ENCODE assay signal across 13 cellular contexts in the genomic region with DNA sequence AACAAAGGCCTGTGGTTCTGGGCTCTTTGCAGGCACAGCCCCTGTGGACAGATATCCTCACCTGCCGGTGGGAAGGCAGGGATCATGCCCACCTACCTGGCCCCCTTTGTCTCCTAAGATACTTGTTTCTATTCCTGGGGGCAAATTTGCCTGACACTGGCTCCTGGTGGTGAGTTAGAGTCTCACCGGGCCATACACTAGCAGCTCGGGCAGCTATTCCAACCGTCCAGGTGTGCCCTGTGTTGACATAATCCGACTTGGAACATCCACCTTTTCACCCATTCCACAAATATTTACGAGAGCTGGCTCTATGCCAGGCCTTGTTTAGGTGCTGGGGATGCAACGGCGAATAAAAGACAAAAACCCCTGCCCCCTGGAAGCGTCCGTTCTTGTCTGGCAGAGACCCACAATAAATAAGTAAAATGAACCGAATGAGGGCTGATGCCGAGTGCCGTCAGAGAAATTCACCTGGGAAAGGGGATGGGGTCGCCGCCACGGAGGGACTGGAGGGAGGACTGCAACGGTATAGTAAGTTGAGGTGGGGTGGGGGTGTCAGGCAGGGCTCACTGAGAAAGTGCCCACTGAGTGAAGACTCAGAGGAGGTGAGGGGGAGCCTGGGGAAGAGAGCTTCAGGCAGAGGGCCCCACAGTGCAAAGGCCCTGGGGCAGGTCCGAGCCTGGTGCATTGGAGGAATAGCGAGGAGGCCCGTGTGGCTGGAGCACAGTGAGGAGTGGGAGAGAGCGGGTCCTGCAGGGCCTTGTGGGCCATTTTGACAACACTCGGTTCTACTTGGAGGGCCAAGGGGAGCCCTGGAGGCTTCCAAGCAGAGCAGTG. TPM values are rescaled to one million over a fixed set of nuclear protein-coding genes. Genes with fewer than 3 reads are reported as not detected.
A peak's percentile ranks its signal among the peaks of the same experiment; 100 is the strongest.
DNase-seq lines count a peak whose midpoint lies in the region; ATAC-seq and TF ChIP-seq lines count a peak whose summit lies in the region.
"Had no signal": no experiment of that assay in that cellular context is flagged by ENCODE, and none has a peak within 500 bp of the region (broad histone marks: within the 10 kb centered on the region; RNA-seq: fewer than 3 reads in every experiment).

No MANE protein-coding gene starts in this region.

- WGBS in right lobe of liver (ENCODE audit: insufficient coverage, low coverage, low lambda C conversion rate, missing lambda C conversion rate) = 51% methylated on average over 17 of the region's 22 CpGs

- H3K27ac ChIP-seq in C4-2B = peak overlapping the region; percentile 77
- no peak overlapping the region for H3K27ac ChIP-seq in RWPE2 (ENCODE audit: poor library complexity, severe bottlenecking)
- H3K27ac ChIP-seq in right lobe of liver = no peak overlapping the region
- H3K27ac ChIP-seq: vagina had no signal

- CTCF ChIA-PET in activated CD4-positive, alpha-beta memory T cell treated with anti-CD3 and anti-CD28 coated beads for 36 hours (lab: Charles Lee) = interaction anchor here (0.8 to 4.5 kb wide), 9 partner anchors 13 to 217 kb away, joined by 3 to 58 read pairs (median 13); partner anchors contain the start of gene NRTN

- H3K4me3 Mint-ChIP-seq in activated CD4-positive, alpha-beta memory T cell treated with anti-CD3 and anti-CD28 coated beads for 36 hours = no peak overlapping the region
- H3K4me3 Mint-ChIP-seq: activated B cell treated with CpG ODN at 0.5 μM for 24 hours; stimulated activated memory B cell treated with anti-CD40 and anti-IgM and Interleukin-4, amounts not matched to agents 10 μg/mL and 1 μg/mL and 100 μg/mL, for 72 hours had no signal

- no peaks in the 10 kb centered on the region for H3K36me3 Mint-ChIP-seq in activated CD4-positive, alpha-beta memory T cell treated with anti-CD3 and anti-CD28 coated beads for 36 hours
- H3K36me3 Mint-ChIP-seq: stimulated activated memory B cell treated with anti-CD40 and anti-IgM and Interleukin-4, amounts not matched to agents 10 μg/mL and 1 μg/mL and 100 μg/mL, for 72 hours had no signal

- POLR2A ChIA-PET in activated CD4-positive, alpha-beta memory T cell treated with anti-CD3 and anti-CD28 coated beads for 36 hours (lab: Charles Lee) = interaction anchor here (0.6 kb wide), 1 partner anchor 102 kb away, joined by 3 read pairs; no protein-coding TSS in a partner anchor

- DNase-seq in NCI-H1105 treated with DMSO at 0.1 percent for 48 hours (lab: John Stamatoyannopoulos, UW) = peak; percentile 15
- no peak for DNase-seq in RWPE2 (ENCODE audit: low spot score)
- DNase-seq in right lobe of liver = no peak
- no peak for DNase-seq in AG20443 (ENCODE audit: low spot score)
- no peak for DNase-seq in activated CD4-positive, alpha-beta memory T cell treated with anti-CD3 and anti-CD28 coated beads for 36 hours
- DNase-seq: activated B cell treated with CpG ODN at 0.5 μM for 24 hours; activated CD8-positive, alpha-beta memory T cell treated with anti-CD3 and anti-CD28 coated beads, Interleukin-2, amount 50 U/mL, for 48 hours; HCEC 1CT had no signal

- H3K36me3 ChIP-seq in RWPE2 (ENCODE audit: low read depth) = peaks cover 8% of the 10 kb centered on the region; the same call in 1 of the 2 replicates
- no peaks in the 10 kb centered on the region for H3K36me3 ChIP-seq in right lobe of liver

- ATAC-seq in RWPE2 (ENCODE audit: low read depth) (0 out of 3 replicates have a peak, but pooled peaks have one; percentile 42), right lobe of liver (peak; percentile 31 to 45 (median 34)), HG03442 (IDR thresholded peaks at IDR 0.05; ENCODE audit: unreplicated experiment) (no peak), HG03108 (IDR thresholded peaks at IDR 0.05; ENCODE audit: unreplicated experiment) (no peak)

- no peaks in the 10 kb centered on the region for H3K27me3 ChIP-seq in RWPE2 (ENCODE audit: insufficient read depth, poor library complexity, severe bottlenecking)
- no peaks in the 10 kb centered on the region for H3K27me3 ChIP-seq in right lobe of liver
- H3K27me3 ChIP-seq: vagina had no signal

- peaks cover 3% of the 10 kb centered on the region for H3K4me1 ChIP-seq in RWPE2 (ENCODE audit: insufficient read depth, poor library complexity, severe bottlenecking)
- H3K4me1 ChIP-seq in right lobe of liver = peaks cover 0 to 27% (median 8%) of the 10 kb centered on the region in 4 donors

- intact Hi-C loops in right lobe of liver (cut with DNase I) = loop anchor here (5.0 kb wide), 1 partner anchor 34 kb away; no protein-coding TSS in a partner anchor
- intact Hi-C loops in activated CD4-positive, alpha-beta memory T cell treated with anti-CD3 and anti-CD28 coated beads for 36 hours (cut with micrococcal nuclease) = no loop called here

- H3K9me3 Mint-ChIP-seq in activated CD4-positive, alpha-beta memory T cell treated with anti-CD3 and anti-CD28 coated beads for 36 hours = no peaks in the 10 kb centered on the region
- H3K9me3 Mint-ChIP-seq: activated B cell treated with CpG ODN at 0.5 μM for 24 hours; stimulated activated memory B cell treated with anti-CD40 and anti-IgM and Interleukin-4, amounts not matched to agents 10 μg/mL and 1 μg/mL and 100 μg/mL, for 72 hours had no signal

- H3K4me3 ChIP-seq in RWPE2 (ENCODE audit: severe bottlenecking) (no peak overlapping the region), right lobe of liver (no peak overlapping the region)
- H3K4me3 ChIP-seq: vagina had no signal

- H3K4me1 Mint-ChIP-seq in activated CD4-positive, alpha-beta memory T cell treated with anti-CD3 and anti-CD28 coated beads for 36 hours (ENCODE audit: low read depth) = no peaks in the 10 kb centered on the region
- H3K4me1 Mint-ChIP-seq: activated B cell treated with CpG ODN at 0.5 μM for 24 hours had no signal

- H3K9me3 ChIP-seq in RWPE2 (ENCODE audit: severe bottlenecking) = no peaks in the 10 kb centered on the region
- H3K9me3 ChIP-seq in right lobe of liver = no peaks in the 10 kb centered on the region
- H3K9me3 ChIP-seq: vagina had no signal

- no peak overlapping the region for H3K27ac Mint-ChIP-seq in activated CD4-positive, alpha-beta memory T cell treated with anti-CD3 and anti-CD28 coated beads for 36 hours
- H3K27ac Mint-ChIP-seq: activated B cell treated with CpG ODN at 0.5 μM for 24 hours; stimulated activated memory B cell treated with anti-CD40 and anti-IgM and Interleukin-4, amounts not matched to agents 10 μg/mL and 1 μg/mL and 100 μg/mL, for 72 hours had no signal

- peaks cover 8% of the 10 kb centered on the region for H3K27me3 Mint-ChIP-seq in activated CD4-positive, alpha-beta memory T cell treated with anti-CD3 and anti-CD28 coated beads for 36 hours

- no peak; the same call in 1 of the 2 replicates for TF ChIP-seq CTCF in C4-2B (conservative IDR thresholded peaks at IDR 0.05)
- TF ChIP-seq CTCF in RWPE2 (IDR thresholded peaks at IDR 0.05; ENCODE audit: poor library complexity, severe bottlenecking) = no peak
- no peak for TF ChIP-seq CTCF in right lobe of liver (IDR thresholded peaks at IDR 0.05)

- no peak for TF ChIP-seq POLR2A in right lobe of liver (IDR thresholded peaks at IDR 0.05)

RNA-seq across cellular contexts. Expression of gene RANBP3, which starts 43.2 kb away (rescaled TPM):
- total RNA-seq in right lobe of liver = 10 to 100 TPM; 21.7 to 49.5 (median 24.5) TPM
- 10 to 100 TPM; 78.1 to 81.3 TPM for total RNA-seq in activated CD4-positive, alpha-beta memory T cell treated with anti-CD3 and anti-CD28 coated beads for 36 hours

Comparison
In these comparisons a context has a peak if more than half of its experiments do, and no peak if none do; other contexts are left out.
1. ATAC-seq: peak in RWPE2 (single experiment) and right lobe of liver (4 of 4); none in HG03442 (single experiment) and HG03108 (single experiment).